In genomic region chr6:79631800-79632172, GRCh38 we compare ENCODE assay signal across 8 cellular contexts. TPM values are rescaled to one million over a fixed set of nuclear protein-coding genes. Genes with fewer than 3 reads are reported as not detected.
A peak's percentile ranks its signal among the peaks of the same experiment; 100 is the strongest.
DNase-seq lines count a peak whose midpoint lies in the region; TF ChIP-seq lines count a peak whose summit lies in the region.

No MANE protein-coding gene starts in this region.

- H4K91ac ChIP-seq in trophoblast cell (ENCODE audit: low read depth, low read length) = no peak overlapping the region

- no peaks in the 10 kb centered on the region for H3K4me1 ChIP-seq in GM23248 (ENCODE audit: insufficient read depth)
- H3K4me1 ChIP-seq in fibroblast of lung (ENCODE audit: control insufficient read depth, extremely low read depth, insufficient read depth, low read length) = no peaks in the 10 kb centered on the region
- peaks cover 2 to 13% of the 10 kb centered on the region in 2 experiments for H3K4me1 ChIP-seq in trophoblast cell (ENCODE audit: control insufficient read depth in 1 of 2, insufficient read depth in 2 of 2, low read length in 2 of 2)

- TF ChIP-seq CTCF in fibroblast of lung (conservative IDR thresholded peaks at IDR 0.05 in 1 of 2, IDR thresholded peaks at IDR 0.05 in 1 of 2; ENCODE audit: low read depth in 1 of 2, low read length in 2 of 2) = no peak

- H3K9me3 ChIP-seq in GM23248 (ENCODE audit: low read depth) (no peaks in the 10 kb centered on the region), SK-N-MC (ENCODE audit: low read depth, low read length) (no peaks in the 10 kb centered on the region), fibroblast of lung (ENCODE audit: control insufficient read depth, insufficient read depth, low read depth, low read length) (no peaks in the 10 kb centered on the region), trophoblast cell (ENCODE audit: insufficient read depth, low read depth, low read length) (no peaks in the 10 kb centered on the region)

- H3K4me3 ChIP-seq in GM23248 (peak overlapping the region; percentile 91), SK-N-MC (peak overlapping the region; percentile 90), fibroblast of lung (replicated peaks in 1 of 4; ENCODE audit: control extremely low read depth in 1 of 4, insufficient read depth in 1 of 4, low read depth in 3 of 4, low read length in 4 of 4) (peak overlapping the region; percentile 56 to 71 (median 64)), trophoblast cell (ENCODE audit: low read depth, low read length) (peak overlapping the region; percentile 95)

- H3K9ac ChIP-seq in GM23248 (peak overlapping the region; percentile 54; the same call in 1 of the 2 replicates), SK-N-MC (ENCODE audit: insufficient read length) (peak overlapping the region; percentile 76), fibroblast of lung (ENCODE audit: insufficient read depth, low read length) (no peak overlapping the region), trophoblast cell (ENCODE audit: low read length) (peak overlapping the region; percentile 57)

- H3K36me3 ChIP-seq in GM23248 (ENCODE audit: low read depth) = no peaks in the 10 kb centered on the region
- H3K36me3 ChIP-seq in SK-N-MC (ENCODE audit: insufficient read depth, low read length) = no peaks in the 10 kb centered on the region
- H3K36me3 ChIP-seq in fibroblast of lung (ENCODE audit: control insufficient read depth, insufficient read depth, low read length) = no peaks in the 10 kb centered on the region
- H3K36me3 ChIP-seq in trophoblast cell (ENCODE audit: control insufficient read depth in 1 of 2, insufficient read depth in 2 of 2, low read length in 2 of 2) = no peaks in the 10 kb centered on the region

- H2AK5ac ChIP-seq in trophoblast cell (ENCODE audit: low read length) = no peak overlapping the region

- peak overlapping the region; percentile 96 for H2AFZ ChIP-seq in GM23248
- no peak overlapping the region for H2AFZ ChIP-seq in fibroblast of lung (ENCODE audit: low read length)
- H2AFZ ChIP-seq in trophoblast cell (ENCODE audit: insufficient read depth, low read length, poor library complexity) = no peak overlapping the region

- H3K79me1 ChIP-seq in trophoblast cell (ENCODE audit: low read length) = peaks cover 6% of the 10 kb centered on the region

- peak overlapping the region; percentile 58 for H4K8ac ChIP-seq in trophoblast cell (ENCODE audit: low read depth, low read length)

- H3K4me2 ChIP-seq in GM23248 (ENCODE audit: unreplicated experiment) (peak overlapping the region; percentile 90), fibroblast of lung (ENCODE audit: extremely low read depth, insufficient read depth, low read length) (peak overlapping the region; percentile 38), trophoblast cell (ENCODE audit: low read length) (peak overlapping the region; percentile 84)

- peak overlapping the region; percentile 41 for H2BK120ac ChIP-seq in trophoblast cell (ENCODE audit: insufficient read depth, low read length, poor library complexity)

- H3F3A ChIP-seq in GM23248 (ENCODE audit: insufficient read depth) = no peaks in the 10 kb centered on the region

- H3K14ac ChIP-seq in trophoblast cell (ENCODE audit: low read length) = no peak overlapping the region

- H3K18ac ChIP-seq in trophoblast cell (ENCODE audit: low read length) = no peak overlapping the region

- H3K79me2 ChIP-seq in GM23248 (ENCODE audit: insufficient read depth) = no peaks in the 10 kb centered on the region
- no peaks in the 10 kb centered on the region for H3K79me2 ChIP-seq in fibroblast of lung (ENCODE audit: control insufficient read depth, insufficient read depth, low read length)
- peaks cover 7% of the 10 kb centered on the region for H3K79me2 ChIP-seq in trophoblast cell (ENCODE audit: control insufficient read depth, insufficient read depth, low read length, poor library complexity)

- DNase-seq in GM23248 (peak; percentile 10), SK-N-MC (ENCODE audit: low read depth, low spot score) (no peak), fibroblast of lung (ENCODE audit: low read depth in 2 of 2) (peak in 1 of 2 donors; percentile 7), trophoblast cell (no peak), retina (no peak), NCI-H2196 (lab: John Stamatoyannopoulos, UW; ENCODE audit: unreplicated experiment) (no peak), HuH-7 (ENCODE audit: low spot score) (no peak)
- DNase-seq in activated CD4-positive, CD25-positive, alpha-beta regulatory T cell (lab: John Stamatoyannopoulos, UW) = no peak

- H4K20me1 ChIP-seq in GM23248 (ENCODE audit: insufficient read depth) (no peaks in the 10 kb centered on the region), fibroblast of lung (ENCODE audit: control insufficient read depth, extremely low read depth, insufficient read depth, low read length) (no peaks in the 10 kb centered on the region)

- H3K9me2 ChIP-seq in GM23248 (ENCODE audit: insufficient read depth) = no peaks in the 10 kb centered on the region

- H2BK5ac ChIP-seq in trophoblast cell (ENCODE audit: low read depth, low read length, poor library complexity) = no peak overlapping the region

- H3K27ac ChIP-seq in GM23248 (no peak overlapping the region), SK-N-MC (no peak overlapping the region), fibroblast of lung (ENCODE audit: insufficient read depth, low read length) (no peak overlapping the region), trophoblast cell (ENCODE audit: low read depth, low read length) (no peak overlapping the region)

- in situ Hi-C loops in GM23248 (cut with MboI) = no loop called here

- H3K23ac ChIP-seq in trophoblast cell (ENCODE audit: low read length) = no peak overlapping the region

- peak overlapping the region; percentile 72 for H3K4ac ChIP-seq in trophoblast cell (ENCODE audit: low read depth, low read length)

- peaks cover 23% of the 10 kb centered on the region for H3K27me3 ChIP-seq in GM23248 (replicated peaks; ENCODE audit: insufficient read depth)
- peaks cover 3% of the 10 kb centered on the region for H3K27me3 ChIP-seq in fibroblast of lung (ENCODE audit: control insufficient read depth, insufficient read depth, low read length)
- no peaks in the 10 kb centered on the region for H3K27me3 ChIP-seq in trophoblast cell (ENCODE audit: insufficient read depth, low read length)

- 31 to 33% methylated on average over 7 of the region's 7 CpGs for WGBS in GM23248 (ENCODE audit: low coverage in 1 of 2, low lambda C conversion rate in 2 of 2, missing lambda C conversion rate in 2 of 2), 2 experiments
- no CpG with 5 or more reads among the region's 7 CpGs for WGBS in trophoblast cell (ENCODE audit: extremely low coverage, insufficient coverage, insufficient read length)

- H4K12ac ChIP-seq in trophoblast cell (ENCODE audit: low read depth, low read length) = no peak overlapping the region

- H2BK12ac ChIP-seq in trophoblast cell (ENCODE audit: low read length) = no peak overlapping the region

RNA-seq across cellular contexts. Expression of gene SH3BGRL2, which starts 0.7 kb away (rescaled TPM):
- 0.89 and 2.2 TPM in 2 replicates for total RNA-seq in GM23248 (2014; rRNA removed; shearing (Covaris generic))
- polyA plus RNA-seq in GM23248 (2016; fragmentation: Nextera tagmentation; extraction: Ambion mirVana) (1.1 TPM in 2 replicates), fibroblast of lung (1.5 and 2.8 TPM in 2 replicates)
- total RNA-seq in fibroblast of lung = 3.3 and 4.3 TPM in 2 replicates
- polyA plus RNA-seq in fibroblast of lung (2012) = 1.0 and 1.8 TPM in 2 replicates
- polyA minus RNA-seq in fibroblast of lung (ENCODE audit: low replicate concordance) = 0.30 and 0.82 TPM in 2 replicates
- 23.8 and 24.4 TPM in 2 replicates for polyA plus RNA-seq in trophoblast cell (2013)

Comparison
In these comparisons a context has a peak if more than half of its experiments do, and no peak if none do; other contexts are left out.
1. H3K4me2 ChIP-seq: peak in every context shown above with its lines; median percentile 90 in GM23248; 84 in trophoblast cell; 38 in fibroblast of lung.